Comparison of ENCODE assay signal across 40 cellular contexts in the genomic region with DNA sequence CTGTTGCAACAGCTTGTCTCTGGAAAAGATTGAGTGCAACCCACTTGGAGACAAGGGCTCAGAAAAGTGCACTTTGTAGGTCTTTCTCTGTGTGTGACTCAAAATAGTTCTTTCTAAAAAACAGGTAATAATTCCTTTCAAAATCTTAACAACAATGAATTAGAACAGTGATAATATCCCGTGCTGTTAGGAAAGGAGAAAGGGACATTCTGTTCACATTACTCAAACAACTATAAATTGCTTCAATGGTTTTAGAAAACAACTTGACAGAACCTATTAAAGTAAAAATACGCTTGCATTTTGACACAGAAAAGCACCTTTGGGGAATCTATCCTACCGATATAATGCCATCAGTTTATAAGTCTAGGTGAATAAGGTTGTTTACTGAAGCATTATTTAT.
"Had no signal": no experiment of that assay in that cellular context is flagged by ENCODE, and none has a peak within 500 bp of the region (broad histone marks: within the 10 kb centered on the region; RNA-seq: fewer than 3 reads in every experiment).

No MANE protein-coding gene starts in this region.

- H3K27me3 Mint-ChIP-seq: activated naive CD4-positive, alpha-beta T cell treated with anti-CD3 and anti-CD28 coated beads, Interleukin-2, amount 10 ng/mL, durations not matched to agents 7 days and 5 days; activated naive CD4-positive, alpha-beta T cell treated with anti-CD3 and anti-CD28 coated beads, Interleukin-2, amount 50 U/mL, for 24 hours; activated naive CD8-positive, alpha-beta T cell; activated naive CD8-positive, alpha-beta T cell treated with anti-CD3 and anti-CD28 coated beads for 36 hours; activated naive CD8-positive, alpha-beta T cell treated with anti-CD3 and anti-CD28 coated beads, Interleukin-2, amount 10 ng/mL, durations not matched to agents 7 days and 5 days; activated naive CD8-positive, alpha-beta T cell treated with anti-CD3 and anti-CD28 coated beads, Interleukin-2, amount 50 U/mL, for 24 hours; activated T-cell treated with anti-CD3 and anti-CD28 coated beads, Interleukin-2, amount 50 U/mL, for 24 hours; activated T-helper 17 cell treated with anti-CD3 and anti-CD28 coated beads, Interleukin-2, amount 50 U/mL, for 72 hours; central memory CD8-positive, alpha-beta T cell had no signal

- H3K4me3 ChIP-seq: adrenal gland, ascending aorta, body of pancreas, cardiac muscle cell had no signal

- H3K36me3 Mint-ChIP-seq: activated naive CD4-positive, alpha-beta T cell treated with anti-CD3 and anti-CD28 coated beads, Interleukin-2, amount 10 ng/mL, durations not matched to agents 7 days and 5 days; activated naive CD4-positive, alpha-beta T cell treated with anti-CD3 and anti-CD28 coated beads, Interleukin-2, amount 50 U/mL, for 24 hours; activated naive CD4-positive, alpha-beta T cell treated with anti-CD3 and anti-CD28 coated beads, Interleukin-2, amount 50 U/mL, for 72 hours; activated naive CD8-positive, alpha-beta T cell; activated naive CD8-positive, alpha-beta T cell treated with anti-CD3 and anti-CD28 coated beads for 36 hours; activated naive CD8-positive, alpha-beta T cell treated with anti-CD3 and anti-CD28 coated beads, Interleukin-2, amount 10 ng/mL, durations not matched to agents 7 days and 5 days; brain had no signal

- H3K36me3 ChIP-seq: adrenal gland, ascending aorta, brain microvascular endothelial cell, cardiac muscle cell had no signal

- H3K4me1 Mint-ChIP-seq: activated naive CD4-positive, alpha-beta T cell treated with anti-CD3 and anti-CD28 coated beads, Interleukin-2, amount 10 ng/mL, durations not matched to agents 7 days and 5 days; activated naive CD4-positive, alpha-beta T cell treated with anti-CD3 and anti-CD28 coated beads, Interleukin-2, amount 50 U/mL, for 24 hours; activated naive CD8-positive, alpha-beta T cell treated with anti-CD3 and anti-CD28 coated beads for 36 hours; activated naive CD8-positive, alpha-beta T cell treated with anti-CD3 and anti-CD28 coated beads, Interleukin-2, amount 10 ng/mL, durations not matched to agents 7 days and 5 days; activated naive CD8-positive, alpha-beta T cell treated with anti-CD3 and anti-CD28 coated beads, Interleukin-2, amount 50 U/mL, for 24 hours; activated T-helper 17 cell treated with anti-CD3 and anti-CD28 coated beads, Interleukin-2, amount 50 U/mL, for 72 hours; brain; central memory CD8-positive, alpha-beta T cell had no signal

- H3K4me1 ChIP-seq: adrenal gland, ascending aorta, body of pancreas had no signal

- FAIRE-seq: astrocyte, bronchial epithelial cell had no signal

- H3K9me3 ChIP-seq: ascending aorta, body of pancreas had no signal

- H3K27ac ChIP-seq: adrenal gland, ascending aorta, body of pancreas, brain microvascular endothelial cell, cardiac muscle cell had no signal

- H3K4me3 Mint-ChIP-seq: activated naive CD4-positive, alpha-beta T cell treated with anti-CD3 and anti-CD28 coated beads for 36 hours; activated naive CD4-positive, alpha-beta T cell treated with anti-CD3 and anti-CD28 coated beads, Interleukin-2, amount 10 ng/mL, durations not matched to agents 7 days and 5 days; activated naive CD4-positive, alpha-beta T cell treated with anti-CD3 and anti-CD28 coated beads, Interleukin-2, amount 50 U/mL, for 24 hours; activated naive CD8-positive, alpha-beta T cell; activated naive CD8-positive, alpha-beta T cell treated with anti-CD3 and anti-CD28 coated beads for 36 hours; activated naive CD8-positive, alpha-beta T cell treated with anti-CD3 and anti-CD28 coated beads, Interleukin-2, amount 10 ng/mL, durations not matched to agents 7 days and 5 days; activated naive CD8-positive, alpha-beta T cell treated with anti-CD3 and anti-CD28 coated beads, Interleukin-2, amount 50 U/mL, for 24 hours; activated T-cell treated with anti-CD3 and anti-CD28 coated beads, Interleukin-2, amount 50 U/mL, for 24 hours; activated T-cell treated with anti-CD3 and anti-CD28 coated beads, Interleukin-2, amount 50 U/mL, for 4 hours; activated T-cell treated with anti-CD3 and anti-CD28 coated beads, Interleukin-2, amount 50 U/mL, for 72 hours; activated T-helper 1 cell treated with anti-CD3 and anti-CD28 coated beads, Interleukin-12 subunit alpha, Interleukin-12 subunit beta, Interleukin-2, Interleukin-4 antibody, amounts not matched to agents 30 ng/mL and 10 ng/mL and 1 ng/mL, durations not matched to agents 14 hours and 24 hours and 36 hours; activated T-helper 17 cell treated with anti-CD3 and anti-CD28 coated beads, Interleukin-2, amount 50 U/mL, for 72 hours; brain; central memory CD8-positive, alpha-beta T cell had no signal

- ATAC-seq: activated naive CD4-positive, alpha-beta T cell treated with anti-CD3 and anti-CD28 coated beads, Interleukin-2, amount 50 U/mL, for 72 hours; activated naive CD8-positive, alpha-beta T cell treated with anti-CD3 and anti-CD28 coated beads, Interleukin-2, amount 50 U/mL, for 24 hours; activated T-cell treated with anti-CD3 and anti-CD28 coated beads, Interleukin-2, amount 50 U/mL, for 4 hours; activated T-cell treated with anti-CD3 and anti-CD28 coated beads, Interleukin-2, amount 50 U/mL, for 72 hours; activated T-helper 17 cell treated with anti-CD3 and anti-CD28 coated beads, Interleukin-2, amount 50 U/mL, for 72 hours; body of pancreas had no signal

- H3K27ac Mint-ChIP-seq: activated naive CD4-positive, alpha-beta T cell treated with anti-CD3 and anti-CD28 coated beads for 36 hours; activated naive CD4-positive, alpha-beta T cell treated with anti-CD3 and anti-CD28 coated beads, Interleukin-2, amount 10 ng/mL, durations not matched to agents 7 days and 5 days; activated naive CD4-positive, alpha-beta T cell treated with anti-CD3 and anti-CD28 coated beads, Interleukin-2, amount 50 U/mL, for 24 hours; activated naive CD4-positive, alpha-beta T cell treated with anti-CD3 and anti-CD28 coated beads, Interleukin-2, amount 50 U/mL, for 72 hours; activated naive CD8-positive, alpha-beta T cell; activated naive CD8-positive, alpha-beta T cell treated with anti-CD3 and anti-CD28 coated beads for 36 hours; activated naive CD8-positive, alpha-beta T cell treated with anti-CD3 and anti-CD28 coated beads, Interleukin-2, amount 10 ng/mL, durations not matched to agents 7 days and 5 days; activated naive CD8-positive, alpha-beta T cell treated with anti-CD3 and anti-CD28 coated beads, Interleukin-2, amount 50 U/mL, for 24 hours; activated T-cell treated with anti-CD3 and anti-CD28 coated beads, Interleukin-2, amount 50 U/mL, for 24 hours; activated T-cell treated with anti-CD3 and anti-CD28 coated beads, Interleukin-2, amount 50 U/mL, for 72 hours; activated T-helper 1 cell treated with anti-CD3 and anti-CD28 coated beads, Interleukin-12 subunit alpha, Interleukin-12 subunit beta, Interleukin-2, Interleukin-4 antibody, amounts not matched to agents 30 ng/mL and 10 ng/mL and 1 ng/mL, durations not matched to agents 14 hours and 24 hours and 36 hours; activated T-helper 17 cell treated with anti-CD3 and anti-CD28 coated beads, Interleukin-2, amount 50 U/mL, for 72 hours; activated T-helper 2 cell treated with anti-CD3 and anti-CD28 coated beads, Interferon-gamma antibody, Interleukin-2, Interleukin-4, amounts not matched to agents 10 μg/mL and 5 μg/mL and 100 μg/mL, durations not matched to agents 14 hours and 24 hours and 36 hours; brain had no signal

- DNase-seq: activated effector memory CD4-positive, alpha-beta T cell treated with anti-CD3 and anti-CD28 coated beads, Interleukin-2, amount 50 U/mL, for 16 hours; activated effector memory CD4-positive, alpha-beta T cell treated with Interleukin-2 at 50 U/mL for 16 hours; activated gamma-delta T cell; activated gamma-delta T cell treated with Interleukin-2 at 50 U/mL for 16 hours; activated naive CD4-positive, alpha-beta T cell; activated naive CD4-positive, alpha-beta T cell treated with anti-CD3 and anti-CD28 coated beads for 36 hours; activated naive CD4-positive, alpha-beta T cell treated with anti-CD3 and anti-CD28 coated beads, Interleukin-2, amount 10 ng/mL, durations not matched to agents 7 days and 5 days; activated naive CD4-positive, alpha-beta T cell treated with anti-CD3 and anti-CD28 coated beads, Interleukin-2, amount 50 U/mL, for 16 hours; activated naive CD4-positive, alpha-beta T cell treated with Interleukin-2 at 50 U/mL for 16 hours; activated naive CD8-positive, alpha-beta T cell treated with anti-CD3 and anti-CD28 coated beads for 36 hours; activated naive CD8-positive, alpha-beta T cell treated with anti-CD3 and anti-CD28 coated beads, Interleukin-2, amount 10 ng/mL, durations not matched to agents 7 days and 5 days; activated naive CD8-positive, alpha-beta T cell treated with anti-CD3 and anti-CD28 coated beads, Interleukin-2, amount 50 U/mL, for 24 hours; activated T-cell treated with anti-CD3 and anti-CD28 coated beads for 4 hours; activated T-cell treated with anti-CD3 and anti-CD28 coated beads, Interleukin-2, amount 50 U/mL, for 1 hour; activated T-cell treated with anti-CD3 and anti-CD28 coated beads, Interleukin-2, amount 50 U/mL, for 24 hours; activated T-cell treated with anti-CD3 and anti-CD28 coated beads, Interleukin-2, amount 50 U/mL, for 4 hours; activated T-cell treated with anti-CD3 and anti-CD28 coated beads, Interleukin-2, amount 50 U/mL, for 48 hours; activated T-cell treated with anti-CD3 and anti-CD28 coated beads, Interleukin-2, amount 50 U/mL, for 72 hours; adrenal gland; amniotic stem cell; amygdala; anterior cingulate cortex; aorta; body of pancreas; brain microvascular endothelial cell; caudate nucleus; central memory CD4-positive, alpha-beta T cell; cerebellar nuclear complex had no signal

- H3K27me3 ChIP-seq: adrenal gland, ascending aorta, body of pancreas, brain microvascular endothelial cell, cardiac muscle cell had no signal
